In the genomic region with DNA sequence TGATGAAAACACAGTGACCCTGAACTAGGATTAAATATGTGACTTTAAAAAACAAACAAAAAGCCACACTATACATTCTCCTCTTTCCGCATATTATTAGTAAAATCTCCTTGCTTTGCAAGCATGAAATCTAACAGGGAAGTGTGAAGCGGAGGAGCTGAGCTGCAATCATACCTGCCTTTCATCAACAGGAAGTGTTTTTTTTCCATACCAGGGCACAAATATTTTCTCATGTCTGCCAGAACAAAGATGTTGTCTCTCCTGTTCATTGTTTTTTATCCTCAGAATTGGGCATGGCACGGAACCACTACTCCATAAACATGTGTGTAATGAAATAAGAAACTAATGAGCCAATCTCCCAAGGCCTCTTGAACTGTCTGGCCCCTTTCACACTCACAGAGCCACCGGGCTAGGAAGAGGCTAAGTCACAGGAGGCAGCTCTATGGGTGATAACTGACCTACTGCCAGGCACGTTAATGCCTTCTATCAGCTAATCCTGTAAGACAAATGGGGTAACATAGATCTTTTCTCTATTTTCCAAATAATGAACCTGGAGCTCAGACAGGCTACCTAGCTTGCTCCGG, we compare ENCODE assay signal across 9 cellular contexts.
DNase-seq lines count a peak whose midpoint lies in the region; ATAC-seq and TF ChIP-seq lines count a peak whose summit lies in the region.
"Had no signal": no experiment of that assay in that cellular context is flagged by ENCODE, and none has a peak within 500 bp of the region (broad histone marks: within the 10 kb centered on the region; RNA-seq: fewer than 3 reads in every experiment).

No MANE protein-coding gene starts in this region.

- H3K4me3 ChIP-seq in ACC112 (ENCODE audit: low read depth, low read length) (no peak overlapping the region), IMR-90 (ENCODE audit: insufficient read depth, low read depth, low read length) (no peak overlapping the region), osteoblast (ENCODE audit: insufficient read depth, low read length) (no peak overlapping the region)

- H3K9ac ChIP-seq in IMR-90 (ENCODE audit: low read depth, low read length), result no peak overlapping the region

- no peaks in the 10 kb centered on the region for H3K27me3 ChIP-seq in ACC112 (ENCODE audit: insufficient read depth, low read length)
- no peaks in the 10 kb centered on the region for H3K27me3 ChIP-seq in IMR-90 (ENCODE audit: control insufficient read depth, insufficient read depth, low read length)
- no peaks in the 10 kb centered on the region for H3K27me3 ChIP-seq in osteoblast (ENCODE audit: insufficient read depth, low read length)

- no peaks in the 10 kb centered on the region for H3K27me3 Mint-ChIP-seq in effector memory CD8-positive, alpha-beta T cell

- no peak overlapping the region; the same call in 1 of the 2 replicates for H3K56ac ChIP-seq in IMR-90 (ENCODE audit: extremely low read depth, insufficient read depth, low read length)

- H3K9me3 ChIP-seq in IMR-90 (ENCODE audit: control insufficient read depth, insufficient read depth, low read length) (no peaks in the 10 kb centered on the region), osteoblast (ENCODE audit: low read depth, low read length) (no peaks in the 10 kb centered on the region)

- peak overlapping the region; percentile 47; the same call in 1 of the 2 replicates for H2BK20ac ChIP-seq in IMR-90 (ENCODE audit: low read depth, low read length)

- no peak for ATAC-seq in IMR-90 (ENCODE audit: low read depth)
- ATAC-seq in effector memory CD8-positive, alpha-beta T cell (replicated peaks), result no peak
- no peak for ATAC-seq in left lobe of liver
- ATAC-seq in HG03442 (IDR thresholded peaks at IDR 0.05; ENCODE audit: unreplicated experiment), result no peak
- ATAC-seq in HG02970 (IDR thresholded peaks at IDR 0.05; ENCODE audit: low FRiP score, unreplicated experiment), result no peak

- intact Hi-C loops in IMR-90 (cut with micrococcal nuclease), result loop anchor here (1.0 to 2.0 kb wide), 2 partner anchors 58 to 167 kb away; no protein-coding TSS in a partner anchor

- peak overlapping the region; percentile 99 for H3K27ac ChIP-seq in ACC112 (ENCODE audit: low read depth, low read length)
- H3K27ac ChIP-seq in IMR-90 (ENCODE audit: insufficient read depth, low read length), result peak overlapping the region; percentile 4; the same call in 1 of the 2 replicates
- peak overlapping the region; percentile 96 for H3K27ac ChIP-seq in osteoblast (ENCODE audit: low read depth, low read length)

- peaks cover 14% of the 10 kb centered on the region for H4K20me1 ChIP-seq in IMR-90 (ENCODE audit: insufficient read depth, low read length)
- peaks cover 3% of the 10 kb centered on the region for H4K20me1 ChIP-seq in osteoblast (ENCODE audit: insufficient read depth, low read length)

- POLR2A ChIA-PET in IMR-90 (lab: Charles Lee; ENCODE audit: unreplicated experiment), result no interaction called here

- no peak overlapping the region for H2AK9ac ChIP-seq in IMR-90 (replicated peaks; ENCODE audit: low read depth, low read length, poor library complexity)

- TF ChIP-seq POLR2A in IMR-90 (IDR thresholded peaks at IDR 0.05; ENCODE audit: low read depth, low read length), result no peak; the same call in 1 of the 2 replicates

- H3K4me2 ChIP-seq in IMR-90 (ENCODE audit: low read depth, low read length) (no peak overlapping the region), osteoblast (ENCODE audit: insufficient read depth, low read length) (peak overlapping the region; percentile 1)

- H3K4me3 Mint-ChIP-seq in effector memory CD8-positive, alpha-beta T cell, result peak overlapping the region; percentile 77 to 83

- peak overlapping the region in 1 of 2 experiments; percentile 18; a peak in 1 of 4 replicates for H4K8ac ChIP-seq in IMR-90 (ENCODE audit: low read depth in 2 of 2, low read length in 2 of 2)

- H3K79me1 ChIP-seq in IMR-90 (ENCODE audit: low read depth in 1 of 2, low read length in 2 of 2), result peaks cover 54 to 83% of the 10 kb centered on the region in 2 experiments

- peak overlapping the region; percentile 97 for H3K27ac Mint-ChIP-seq in effector memory CD8-positive, alpha-beta T cell

- no peak for TF ChIP-seq RAD21 in IMR-90 (IDR thresholded peaks at IDR 0.05; ENCODE audit: low read length)

- H2AFZ ChIP-seq in ACC112 (ENCODE audit: low read length, unreplicated experiment) (no peak overlapping the region), IMR-90 (replicated peaks; ENCODE audit: low read length, poor library complexity) (no peak overlapping the region), osteoblast (ENCODE audit: low read length) (no peak overlapping the region)

- dilution Hi-C loops in IMR-90 (cut with HindIII; ENCODE audit: low sequenced_read_pairs, unreplicated experiment), result no loop called here

- H4K5ac ChIP-seq in IMR-90 (ENCODE audit: low read depth, low read length), result no peak overlapping the region

- H3K36me3 Mint-ChIP-seq in effector memory CD8-positive, alpha-beta T cell (ENCODE audit: insufficient read depth), result peaks cover 100% of the 10 kb centered on the region

- H3K4me1 Mint-ChIP-seq in effector memory CD8-positive, alpha-beta T cell (ENCODE audit: low read depth in 2 of 2), result peaks cover 70 to 82% of the 10 kb centered on the region in 2 donors

- 0 out of 2 replicates have a peak overlapping the region, but pooled peaks have one; percentile 2 for H3K23ac ChIP-seq in IMR-90 (ENCODE audit: low read depth, low read length)

- peak overlapping the region; percentile 56 for H3K4ac ChIP-seq in IMR-90 (ENCODE audit: low read depth, low read length)

- no TSS peak for BruUV-seq in IMR-90 (replicated peaks; lab: Mats Ljungman, UMichigan)

- H3K79me2 ChIP-seq in ACC112 (ENCODE audit: control insufficient read depth, insufficient read depth, low read length, unreplicated experiment) (peaks cover 68% of the 10 kb centered on the region), osteoblast (ENCODE audit: insufficient read depth, low read length) (peaks cover 74% of the 10 kb centered on the region)

- H4K91ac ChIP-seq in IMR-90 (ENCODE audit: insufficient read depth, low read depth, low read length), result peak overlapping the region; percentile 15; the same call in 1 of the 2 replicates

- peak overlapping the region; percentile 22 for H2BK5ac ChIP-seq in IMR-90 (ENCODE audit: low read depth, low read length, poor library complexity, severe bottlenecking)

- peak overlapping the region; percentile 78 for H2AK5ac ChIP-seq in IMR-90 (ENCODE audit: low read depth, low read length)

- H3K36me3 ChIP-seq in ACC112 (ENCODE audit: insufficient read depth, low read length) (peaks cover 72% of the 10 kb centered on the region), IMR-90 (ENCODE audit: control insufficient read depth, insufficient read depth, low read length) (peaks cover 25% of the 10 kb centered on the region), osteoblast (ENCODE audit: insufficient read depth, low read length) (peaks cover 58% of the 10 kb centered on the region)

- no peak overlapping the region; the same call in 2 of the 3 replicates for H2BK15ac ChIP-seq in IMR-90 (ENCODE audit: low read depth, low read length)

- H3K9me3 Mint-ChIP-seq in effector memory CD8-positive, alpha-beta T cell, result no peaks in the 10 kb centered on the region

- TF ChIP-seq CTCF in IMR-90 (conservative IDR thresholded peaks at IDR 0.05; ENCODE audit: low read depth, low read length) (no peak), osteoblast (IDR thresholded peaks at IDR 0.05; ENCODE audit: extremely low read depth, low read depth, low read length) (no peak)

- H3K14ac ChIP-seq in IMR-90 (replicated peaks; ENCODE audit: low read depth, low read length), result 0 out of 2 replicates have a peak overlapping the region, but pooled peaks have one; percentile 11

- WGBS in IMR-90 (ENCODE audit: extremely low coverage in 2 of 2, insufficient read length in 1 of 2), 2 experiments, result 80% methylated on average over 2 of the region's 6 CpGs; no CpG with 5 or more reads in 1 of the 2 experiments

- H3K9me1 ChIP-seq in IMR-90 (ENCODE audit: insufficient read depth, low read length), result peaks cover 21% of the 10 kb centered on the region

- in situ Hi-C loops in IMR-90 (cut with MboI; ENCODE audit: low sequenced_read_pairs), result no loop called here

- H3K4me1 ChIP-seq in ACC112 (ENCODE audit: control insufficient read depth, insufficient read depth, low read length, unreplicated experiment) (peaks cover 72% of the 10 kb centered on the region), IMR-90 (ENCODE audit: control insufficient read depth, insufficient read depth, low read length) (peaks cover 20% of the 10 kb centered on the region), osteoblast (ENCODE audit: insufficient read depth, low read length) (peaks cover 49% of the 10 kb centered on the region)

- CTCF ChIA-PET in IMR-90 (lab: Yijun Ruan, JAX), result interaction anchor here (0.6 kb wide), 1 partner anchor 65 kb away, joined by 8 read pairs; no protein-coding TSS in a partner anchor

- DNase-seq in IMR-90, result no peak
- DNase-seq in effector memory CD8-positive, alpha-beta T cell, result no peak
- DNase-seq in osteoblast (ENCODE audit: insufficient read length, low spot score, missing footprints), result peak; percentile 11
- DNase-seq in NCI-H1092 (lab: John Stamatoyannopoulos, UW), result no peak
- DNase-seq in left lobe of liver (ENCODE audit: low spot score), result no peak
- DNase-seq: SHP77 had no signal

- H2BK120ac ChIP-seq in IMR-90 (ENCODE audit: low read depth, low read length), result peak overlapping the region; percentile 54; the same call in 1 of the 2 replicates

- H3K18ac ChIP-seq in IMR-90 (ENCODE audit: low read depth, low read length), result no peak overlapping the region

TF ChIP-seq in IMR-90, 13 proteins besides CTCF, POLR2A, EP300 and RAD21 (continues in another document):
- TF ChIP-seq MXI1 (IDR thresholded peaks at IDR 0.05; ENCODE audit: borderline replicate concordance, low read depth, low read length), result no peak
- TF ChIP-seq SMC3 (IDR thresholded peaks at IDR 0.05; ENCODE audit: low read depth, low read length), result no peak
- TF ChIP-seq FOS (IDR thresholded peaks at IDR 0.05; ENCODE audit: low read depth, low read length), result no peak
- TF ChIP-seq, protein P1, sequence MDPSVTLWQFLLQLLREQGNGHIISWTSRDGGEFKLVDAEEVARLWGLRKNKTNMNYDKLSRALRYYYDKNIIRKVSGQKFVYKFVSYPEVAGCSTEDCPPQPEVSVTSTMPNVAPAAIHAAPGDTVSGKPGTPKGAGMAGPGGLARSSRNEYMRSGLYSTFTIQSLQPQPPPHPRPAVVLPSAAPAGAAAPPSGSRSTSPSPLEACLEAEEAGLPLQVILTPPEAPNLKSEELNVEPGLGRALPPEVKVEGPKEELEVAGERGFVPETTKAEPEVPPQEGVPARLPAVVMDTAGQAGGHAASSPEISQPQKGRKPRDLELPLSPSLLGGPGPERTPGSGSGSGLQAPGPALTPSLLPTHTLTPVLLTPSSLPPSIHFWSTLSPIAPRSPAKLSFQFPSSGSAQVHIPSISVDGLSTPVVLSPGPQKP (IDR thresholded peaks at IDR 0.05; ENCODE audit: borderline replicate concordance, low read depth, low read length), result no peak
- no peak for TF ChIP-seq RFX5 (IDR thresholded peaks at IDR 0.05; ENCODE audit: low read depth, low read length)
- TF ChIP-seq RCOR1 (IDR thresholded peaks at IDR 0.05; ENCODE audit: insufficient replicate concordance, low read length), result no peak
- no peak for TF ChIP-seq MAFK (IDR thresholded peaks at IDR 0.05; ENCODE audit: low read depth, low read length)
- TF ChIP-seq NFE2L2 (IDR thresholded peaks at IDR 0.05; ENCODE audit: low read depth, low read length), result no peak
- no peak for TF ChIP-seq BHLHE40 (IDR thresholded peaks at IDR 0.05; ENCODE audit: low read depth, low read length)

Comparison
In these comparisons a context has a peak if more than half of its experiments do, and no peak if none do; other contexts are left out.
1. H3K27ac ChIP-seq: peak in every context shown above with its lines; median percentile 99 in ACC112; 96 in osteoblast; 4 in IMR-90.